Comparison of ENCODE assay signal across 17 cellular contexts in the genomic region with DNA sequence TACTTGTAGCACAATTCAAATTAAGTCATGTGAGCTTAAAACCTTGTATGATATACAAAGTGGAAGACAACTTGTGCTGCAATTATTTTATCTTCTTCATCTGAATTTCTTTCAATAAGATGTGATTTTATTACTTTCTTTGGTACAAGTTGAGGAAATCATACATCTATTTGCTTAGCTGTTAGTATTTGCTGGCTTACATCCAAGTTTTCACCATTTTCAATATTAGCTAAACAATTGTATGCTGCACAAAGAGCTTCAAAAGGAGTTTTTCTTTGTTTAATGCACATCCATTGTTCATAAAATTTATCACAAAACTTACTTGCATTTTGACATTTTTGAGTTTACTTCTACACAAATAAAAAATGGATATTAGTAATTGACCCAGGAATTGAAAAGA. TPM values are rescaled to one million over a fixed set of nuclear protein-coding genes. Genes with fewer than 3 reads are reported as not detected.
A peak's percentile ranks its signal among the peaks of the same experiment; 100 is the strongest.
DNase-seq lines count a peak whose midpoint lies in the region; ATAC-seq and TF ChIP-seq lines count a peak whose summit lies in the region.
"Had no signal": no experiment of that assay in that cellular context is flagged by ENCODE, and none has a peak within 500 bp of the region (broad histone marks: within the 10 kb centered on the region; RNA-seq: fewer than 3 reads in every experiment).

No MANE protein-coding gene starts in this region.

- H3F3A ChIP-seq in PC-3 (ENCODE audit: low read length, unreplicated experiment): peaks cover 7% of the 10 kb centered on the region

- H4K20me1 ChIP-seq in PC-3 (ENCODE audit: low read length): no peaks in the 10 kb centered on the region
- H4K20me1 ChIP-seq: BLaER1 treated with 17β-estradiol and CSF1 and Interleukin-3, amounts not matched to agents 10 nM and 100 nM had no signal

- H3K36me3 ChIP-seq in PC-3 (ENCODE audit: low read depth, low read length): no peaks in the 10 kb centered on the region
- H3K36me3 ChIP-seq: BLaER1 treated with 17β-estradiol and CSF1 and Interleukin-3, amounts not matched to agents 10 nM and 100 nM had no signal

- intact Hi-C loops in PC-3 (cut with micrococcal nuclease): loop anchor here (5.0 kb wide), 1 partner anchor 102 kb away; no protein-coding TSS in a partner anchor
- intact Hi-C loops in Right ventricle myocardium superior (cut with DNase I): no loop called here

- TF ChIP-seq CTCF in PC-3 (conservative IDR thresholded peaks at IDR 0.05; ENCODE audit: low read depth, low read length) (no peak), omental fat pad (IDR thresholded peaks at IDR 0.05) (no peak)

- DNase-seq in NCI-H345 (lab: John Stamatoyannopoulos, UW): peak; percentile 13
- no peak for DNase-seq in NCI-H345 treated with DMSO at 0.1 percent for 48 hours (lab: John Stamatoyannopoulos, UW; ENCODE audit: unreplicated experiment)
- peak; percentile 71 for DNase-seq in NCI-H1105 (lab: John Stamatoyannopoulos, UW)
- DNase-seq in PC-3: peak; percentile 51
- peak; percentile 23 for DNase-seq in glomerular endothelial cell (ENCODE audit: extremely low read depth, low read depth, low spot score)
- DNase-seq in Right ventricle myocardium superior: no peak
- no peak for DNase-seq in omental fat pad (ENCODE audit: low spot score)
- DNase-seq: CD8-positive, alpha-beta memory T cell; EL; H7; Kasumi-1; MM.1S; NCI-H2029; NCI-H526 treated with DMSO at 0.1 percent for 48 hours had no signal

- no peak overlapping the region for H3K9ac ChIP-seq in PC-3 (ENCODE audit: low read length)
- H3K9ac ChIP-seq: BLaER1 treated with 17β-estradiol and CSF1 and Interleukin-3, amounts not matched to agents 10 nM and 100 nM had no signal

- H3K4me3 ChIP-seq in PC-3 (ENCODE audit: low read length): no peak overlapping the region
- H3K4me3 ChIP-seq: BLaER1 treated with 17β-estradiol and CSF1 and Interleukin-3, amounts not matched to agents 10 nM and 100 nM had no signal

- no peaks in the 10 kb centered on the region for H3K79me2 ChIP-seq in PC-3 (ENCODE audit: low read length)

- BruUV-seq in PC-3 (replicated peaks; lab: Mats Ljungman, UMichigan): no TSS peak

- no peak overlapping the region for H3K27ac ChIP-seq in PC-3 (ENCODE audit: low read length)
- H3K27ac ChIP-seq: BLaER1 treated with 17β-estradiol and CSF1 and Interleukin-3, amounts not matched to agents 10 nM and 100 nM had no signal

- H3K9me3 ChIP-seq in PC-3 (ENCODE audit: low read length): no peaks in the 10 kb centered on the region
- H3K9me3 ChIP-seq: BLaER1 treated with 17β-estradiol and CSF1 and Interleukin-3, amounts not matched to agents 10 nM and 100 nM had no signal

- no peak overlapping the region for H3K4me2 ChIP-seq in PC-3 (ENCODE audit: low read length)
- H3K4me2 ChIP-seq: BLaER1 treated with 17β-estradiol and CSF1 and Interleukin-3, amounts not matched to agents 10 nM and 100 nM had no signal

- no peak overlapping the region for H2AFZ ChIP-seq in PC-3 (ENCODE audit: low read length)

- CTCF ChIA-PET in PC-3 (lab: Charles Lee): no interaction called here

- peaks cover 51% of the 10 kb centered on the region for H3K4me1 ChIP-seq in PC-3 (ENCODE audit: insufficient read depth, low read length)
- H3K4me1 ChIP-seq: BLaER1 treated with 17β-estradiol and CSF1 and Interleukin-3, amounts not matched to agents 10 nM and 100 nM had no signal

- H3K27me3 ChIP-seq in PC-3 (ENCODE audit: low read length): no peaks in the 10 kb centered on the region
- H3K27me3 ChIP-seq: BLaER1 treated with 17β-estradiol and CSF1 and Interleukin-3, amounts not matched to agents 10 nM and 100 nM had no signal

- POLR2A ChIA-PET in PC-3 (lab: Charles Lee; ENCODE audit: unreplicated experiment): no interaction called here

- no peaks in the 10 kb centered on the region for H3K9me2 ChIP-seq in PC-3 (replicated peaks; ENCODE audit: low read length)

- ATAC-seq in PC-3 (no peak), Right ventricle myocardium superior (ENCODE audit: poor library complexity) (no peak), GM18870 (IDR thresholded peaks at IDR 0.05; ENCODE audit: unreplicated experiment) (no peak), omental fat pad (ENCODE audit: low FRiP score) (no peak)
- ATAC-seq: Panc1 had no signal

RNA-seq across cellular contexts. Expression of a gene that starts 40.9 kb away (rescaled TPM):
- total RNA-seq in PC-3 (2014; rRNA removed) (3.4 and 7.0 TPM in 2 replicates), glomerular endothelial cell (9.3 and 10.0 TPM in 2 replicates), Right ventricle myocardium superior (2.2 TPM), omental fat pad (10 to 100 TPM in 1 of 4 donors, 1 to 10 TPM in 3; 6.0 to 13.9 (median 7.1) TPM)
- total RNA-seq: CD8-positive, alpha-beta memory T cell had no signal

Comparison
In these comparisons a context has a peak if more than half of its experiments do, and no peak if none do; other contexts are left out.
1. DNase-seq: peak in NCI-H345 (single experiment), NCI-H1105 (single experiment), PC-3 (single experiment) and glomerular endothelial cell (single experiment); none in NCI-H345 treated with DMSO at 0.1 percent for 48 hours (single experiment), Right ventricle myocardium superior (single experiment) and omental fat pad (single experiment).